In genomic region chr6:37206674-37207073, GRCh38 we compare ENCODE assay signal across 23 cellular contexts. TPM values are rescaled to one million over a fixed set of nuclear protein-coding genes. Genes with fewer than 3 reads are reported as not detected.
DNase-seq lines count a peak whose midpoint lies in the region; ATAC-seq lines count a peak whose summit lies in the region.
"Had no signal": no experiment of that assay in that cellular context is flagged by ENCODE, and none has a peak within 500 bp of the region (broad histone marks: within the 10 kb centered on the region; RNA-seq: fewer than 3 reads in every experiment).

No MANE protein-coding gene starts in this region.

- H3K9me3 Mint-ChIP-seq in activated CD4-positive, alpha-beta T cell treated with anti-CD3 and anti-CD28 coated beads, Interleukin-2, amount 10 ng/mL, durations not matched to agents 7 days and 5 days = no peaks in the 10 kb centered on the region
- no peaks in the 10 kb centered on the region for H3K9me3 Mint-ChIP-seq in CD8-positive, alpha-beta memory T cell
- H3K9me3 Mint-ChIP-seq in activated T-helper 17 cell treated with anti-CD3 and anti-CD28 coated beads, Interleukin-2, amount 50 U/mL, for 72 hours = no peaks in the 10 kb centered on the region
- H3K9me3 Mint-ChIP-seq in naive thymus-derived CD4-positive, alpha-beta T cell = no peaks in the 10 kb centered on the region

- H3K4me1 Mint-ChIP-seq in activated CD4-positive, alpha-beta T cell treated with anti-CD3 and anti-CD28 coated beads, Interleukin-2, amount 10 ng/mL, durations not matched to agents 7 days and 5 days = peaks cover 80% of the 10 kb centered on the region
- H3K4me1 Mint-ChIP-seq in CD8-positive, alpha-beta memory T cell = peaks cover 62 to 73% (median 73%) of the 10 kb centered on the region in 3 donors
- H3K4me1 Mint-ChIP-seq in activated T-helper 17 cell treated with anti-CD3 and anti-CD28 coated beads, Interleukin-2, amount 50 U/mL, for 72 hours = peaks cover 51% of the 10 kb centered on the region
- H3K4me1 Mint-ChIP-seq in naive thymus-derived CD4-positive, alpha-beta T cell = peaks cover 46 to 78% (median 72%) of the 10 kb centered on the region in 7 donors

- no peaks in the 10 kb centered on the region for H3K27me3 Mint-ChIP-seq in activated CD4-positive, alpha-beta T cell treated with anti-CD3 and anti-CD28 coated beads, Interleukin-2, amount 10 ng/mL, durations not matched to agents 7 days and 5 days
- no peaks in the 10 kb centered on the region for H3K27me3 Mint-ChIP-seq in CD8-positive, alpha-beta memory T cell
- no peaks in the 10 kb centered on the region for H3K27me3 Mint-ChIP-seq in activated T-helper 17 cell treated with anti-CD3 and anti-CD28 coated beads, Interleukin-2, amount 50 U/mL, for 72 hours
- H3K27me3 Mint-ChIP-seq in naive thymus-derived CD4-positive, alpha-beta T cell = no peaks in the 10 kb centered on the region

- intact Hi-C loops in naive thymus-derived CD4-positive, alpha-beta T cell (cut with micrococcal nuclease) = no loop called here

- POLR2A ChIA-PET in activated CD4-positive, alpha-beta T cell treated with anti-CD3 and anti-CD28 coated beads, Interleukin-2, amount 10 ng/mL, durations not matched to agents 7 days and 5 days (lab: Charles Lee) = no interaction called here
- POLR2A ChIA-PET in CD8-positive, alpha-beta memory T cell (lab: Charles Lee) = interaction anchor here (3.9 kb wide), 1 partner anchor 35 kb away, joined by 25 read pairs; the partner anchor contains the start of gene PIM1
- POLR2A ChIA-PET in naive thymus-derived CD4-positive, alpha-beta T cell (lab: Charles Lee) = interaction anchor here (0.9 to 4.8 kb wide), 3 partner anchors 24 to 185 kb away, joined by 3 to 74 read pairs (median 5); partner anchors contain the start of gene PIM1

- peak overlapping the region; percentile 15 for H3K27ac Mint-ChIP-seq in activated CD4-positive, alpha-beta T cell treated with anti-CD3 and anti-CD28 coated beads, Interleukin-2, amount 10 ng/mL, durations not matched to agents 7 days and 5 days
- H3K27ac Mint-ChIP-seq in CD8-positive, alpha-beta memory T cell = peak overlapping the region in 7 of 8 donors; percentile 25 to 79 (median 75)
- H3K27ac Mint-ChIP-seq in activated T-helper 17 cell treated with anti-CD3 and anti-CD28 coated beads, Interleukin-2, amount 50 U/mL, for 72 hours = peak overlapping the region; percentile 54
- peak overlapping the region in 6 of 9 donors; percentile 28 to 94 (median 77) for H3K27ac Mint-ChIP-seq in naive thymus-derived CD4-positive, alpha-beta T cell

- peaks cover 7% of the 10 kb centered on the region for H3K36me3 Mint-ChIP-seq in activated CD4-positive, alpha-beta T cell treated with anti-CD3 and anti-CD28 coated beads, Interleukin-2, amount 10 ng/mL, durations not matched to agents 7 days and 5 days (ENCODE audit: low read depth)
- H3K36me3 Mint-ChIP-seq in CD8-positive, alpha-beta memory T cell = no peaks in the 10 kb centered on the region
- H3K36me3 Mint-ChIP-seq in activated T-helper 17 cell treated with anti-CD3 and anti-CD28 coated beads, Interleukin-2, amount 50 U/mL, for 72 hours (ENCODE audit: low read depth) = no peaks in the 10 kb centered on the region
- peaks cover 0 to 8% (median 0%) of the 10 kb centered on the region in 5 donors for H3K36me3 Mint-ChIP-seq in naive thymus-derived CD4-positive, alpha-beta T cell

- CTCF ChIA-PET in activated CD4-positive, alpha-beta T cell treated with anti-CD3 and anti-CD28 coated beads, Interleukin-2, amount 10 ng/mL, durations not matched to agents 7 days and 5 days (lab: Charles Lee) = interaction anchor here (1.0 to 14.4 kb wide), 6 partner anchors 16 to 486 kb away, joined by 3 to 482 read pairs (median 40); partner anchors contain the start of gene PIM1
- CTCF ChIA-PET in CD8-positive, alpha-beta memory T cell (lab: Charles Lee) = interaction anchor here (1.0 to 21.6 kb wide), 7 partner anchors 20 to 183 kb away, joined by 3 to 615 read pairs (median 10); partner anchors contain the start of gene PIM1
- CTCF ChIA-PET in naive thymus-derived CD4-positive, alpha-beta T cell (lab: Charles Lee) = interaction anchor here (2.1 to 21.5 kb wide), 7 partner anchors 7 to 441 kb away, joined by 11 to 639 read pairs (median 21); no protein-coding TSS in a partner anchor

- DNase-seq in activated CD4-positive, alpha-beta T cell treated with anti-CD3 and anti-CD28 coated beads, Interleukin-2, amount 10 ng/mL, durations not matched to agents 7 days and 5 days = no peak
- no peak for DNase-seq in activated CD4-positive, alpha-beta T cell treated with anti-CD3 and anti-CD28 coated beads for 48 hours
- DNase-seq in CD8-positive, alpha-beta memory T cell = no peak
- DNase-seq in naive thymus-derived CD4-positive, alpha-beta T cell = no peak
- DNase-seq in DMS79 (lab: John Stamatoyannopoulos, UW) = no peak
- DNase-seq in NCI-H345 treated with DMSO at 0.1 percent for 48 hours (lab: John Stamatoyannopoulos, UW; ENCODE audit: unreplicated experiment) = no peak
- DNase-seq: activated CD4-positive, alpha-beta T cell treated with anti-CD3 and anti-CD28 coated beads, Interleukin-2, amount 50 U/mL, for 4 hours; colonic mucosa; COR-L47; DMS79 treated with DMSO at 0.1 percent for 48 hours; effector memory CD4-positive, alpha-beta T cell; foreskin fibroblast; mesendoderm; NCI-H1694 treated with DMSO at 0.1 percent for 48 hours; NCI-H69; occipital lobe; SJCRH30; stimulated activated CD8-positive, alpha-beta memory T cell treated with anti-CD3 and anti-CD28 coated beads, Interleukin-4, amount 100 ng/mL, for 48 hours; upper lobe of right lung had no signal

- H3K27ac ChIP-seq in CD8-positive, alpha-beta memory T cell (ENCODE audit: low read depth, low read length) = no peak overlapping the region
- H3K27ac ChIP-seq in naive thymus-derived CD4-positive, alpha-beta T cell (ENCODE audit: low read depth, low read length) = no peak overlapping the region
- H3K27ac ChIP-seq: A549, breast epithelium, colonic mucosa, SJCRH30, upper lobe of right lung had no signal

- H3K27me3 ChIP-seq in CD8-positive, alpha-beta memory T cell (ENCODE audit: insufficient read depth, low read length, poor library complexity, severe bottlenecking) = no peaks in the 10 kb centered on the region
- H3K27me3 ChIP-seq in naive thymus-derived CD4-positive, alpha-beta T cell (ENCODE audit: control insufficient read depth in 2 of 2, insufficient read depth in 2 of 2, low read length in 2 of 2) = no peaks in the 10 kb centered on the region
- H3K27me3 ChIP-seq: breast epithelium, colonic mucosa, SJCRH30, upper lobe of right lung had no signal

- H3K36me3 ChIP-seq in CD8-positive, alpha-beta memory T cell (ENCODE audit: insufficient read depth, low read length) = no peaks in the 10 kb centered on the region
- no peaks in the 10 kb centered on the region for H3K36me3 ChIP-seq in naive thymus-derived CD4-positive, alpha-beta T cell (ENCODE audit: control insufficient read depth in 2 of 3, insufficient read depth in 3 of 3, low read length in 3 of 3)
- H3K36me3 ChIP-seq: breast epithelium, colonic mucosa, SJCRH30, upper lobe of right lung had no signal

- H3K4me3 ChIP-seq in CD8-positive, alpha-beta memory T cell (ENCODE audit: low read length) = no peak overlapping the region
- H3K4me3 ChIP-seq in naive thymus-derived CD4-positive, alpha-beta T cell (ENCODE audit: low read length) = no peak overlapping the region
- H3K4me3 ChIP-seq: A549, breast epithelium, colonic mucosa, SJCRH30, upper lobe of right lung had no signal

- no peak overlapping the region for H3K4me3 Mint-ChIP-seq in activated CD4-positive, alpha-beta T cell treated with anti-CD3 and anti-CD28 coated beads, Interleukin-2, amount 10 ng/mL, durations not matched to agents 7 days and 5 days
- peak overlapping the region in 2 of 7 donors; percentile 37 to 54 for H3K4me3 Mint-ChIP-seq in CD8-positive, alpha-beta memory T cell
- peak overlapping the region; percentile 54 for H3K4me3 Mint-ChIP-seq in activated T-helper 17 cell treated with anti-CD3 and anti-CD28 coated beads, Interleukin-2, amount 50 U/mL, for 72 hours
- peak overlapping the region in 3 of 10 donors; percentile 11 to 72 (median 35) for H3K4me3 Mint-ChIP-seq in naive thymus-derived CD4-positive, alpha-beta T cell

- H3K9me3 ChIP-seq in CD8-positive, alpha-beta memory T cell (ENCODE audit: low read length) = no peaks in the 10 kb centered on the region
- H3K9me3 ChIP-seq in naive thymus-derived CD4-positive, alpha-beta T cell (ENCODE audit: control insufficient read depth in 2 of 3, low read length in 3 of 3) = no peaks in the 10 kb centered on the region
- H3K9me3 ChIP-seq: A549, breast epithelium, colonic mucosa, SJCRH30, upper lobe of right lung had no signal

- ATAC-seq in activated T-helper 17 cell treated with anti-CD3 and anti-CD28 coated beads, Interleukin-2, amount 50 U/mL, for 72 hours (replicated peaks) = no peak
- ATAC-seq in naive thymus-derived CD4-positive, alpha-beta T cell = no peak
- ATAC-seq in HG03280 (IDR thresholded peaks at IDR 0.05; ENCODE audit: unreplicated experiment) = no peak
- ATAC-seq: A549, upper lobe of right lung had no signal

- peaks cover 64% of the 10 kb centered on the region for H3K4me1 ChIP-seq in CD8-positive, alpha-beta memory T cell (ENCODE audit: insufficient read depth, low read length)
- H3K4me1 ChIP-seq in naive thymus-derived CD4-positive, alpha-beta T cell (ENCODE audit: control insufficient read depth in 2 of 2, insufficient read depth in 2 of 2, low read length in 2 of 2) = peaks cover 48 to 52% of the 10 kb centered on the region in 2 donors
- H3K4me1 ChIP-seq: breast epithelium, colonic mucosa had no signal

RNA-seq across cellular contexts. Expression of gene PIM1, which starts 36.7 kb away (rescaled TPM):
- total RNA-seq in activated CD4-positive, alpha-beta T cell treated with anti-CD3 and anti-CD28 coated beads, Interleukin-2, amount 10 ng/mL, durations not matched to agents 7 days and 5 days = 100 to 1,000 TPM; 393 to 412 TPM
- total RNA-seq in CD8-positive, alpha-beta memory T cell = 10 to 100 TPM; 93.7 to 99.1 TPM
- 253 TPM for polyA plus RNA-seq in CD8-positive, alpha-beta memory T cell
- 100 to 1,000 TPM; 246 to 403 TPM for total RNA-seq in activated T-helper 17 cell treated with anti-CD3 and anti-CD28 coated beads, Interleukin-2, amount 50 U/mL, for 72 hours
- 100 to 1,000 TPM; 100 to 550 (median 172) TPM for total RNA-seq in naive thymus-derived CD4-positive, alpha-beta T cell
- polyA plus RNA-seq in naive thymus-derived CD4-positive, alpha-beta T cell = 100 to 1,000 TPM; 249 to 304 TPM

RNA-seq across cellular contexts. Expression of gene TBC1D22B, which starts 50.9 kb away (rescaled TPM):
- 10 to 100 TPM; 15.3 to 16.6 TPM for total RNA-seq in activated CD4-positive, alpha-beta T cell treated with anti-CD3 and anti-CD28 coated beads, Interleukin-2, amount 10 ng/mL, durations not matched to agents 7 days and 5 days
- 10 to 100 TPM; 14.4 TPM for total RNA-seq in CD8-positive, alpha-beta memory T cell
- 11.2 TPM for polyA plus RNA-seq in CD8-positive, alpha-beta memory T cell
- total RNA-seq in activated T-helper 17 cell treated with anti-CD3 and anti-CD28 coated beads, Interleukin-2, amount 50 U/mL, for 72 hours = 10 to 100 TPM; 11.4 to 12.2 TPM
- 10 to 100 TPM in 2 of 5 experiments, 1 to 10 TPM in 3; 8.3 to 23.5 (median 9.5) TPM for total RNA-seq in naive thymus-derived CD4-positive, alpha-beta T cell
- polyA plus RNA-seq in naive thymus-derived CD4-positive, alpha-beta T cell = 10 to 100 TPM in 1 of 2 donors, 1 to 10 TPM in 1; 7.7 to 10.7 TPM

RNA-seq across cellular contexts. Expression of gene TMEM217, which starts 51.3 kb away (rescaled TPM):
- total RNA-seq in activated CD4-positive, alpha-beta T cell treated with anti-CD3 and anti-CD28 coated beads, Interleukin-2, amount 10 ng/mL, durations not matched to agents 7 days and 5 days = 1 to 10 TPM in 1 of 2 experiments, under 1 TPM in 1; 0.92 to 1.3 TPM
- 1 to 10 TPM; 4.2 to 6.6 TPM for total RNA-seq in CD8-positive, alpha-beta memory T cell
- polyA plus RNA-seq in CD8-positive, alpha-beta memory T cell = 0.44 TPM
- 1 to 10 TPM; 2.5 to 3.5 TPM for total RNA-seq in activated T-helper 17 cell treated with anti-CD3 and anti-CD28 coated beads, Interleukin-2, amount 50 U/mL, for 72 hours
- 1 to 10 TPM in 2 of 5 experiments, under 1 TPM in 1, not detected in 2; 0.78 to 2.8 (median 1.6) TPM for total RNA-seq in naive thymus-derived CD4-positive, alpha-beta T cell
- polyA plus RNA-seq in naive thymus-derived CD4-positive, alpha-beta T cell = under 1 TPM; 0.28 to 0.34 TPM

Comparison
In these comparisons a context has a peak if more than half of its experiments do, and no peak if none do; other contexts are left out.
1. H3K27ac Mint-ChIP-seq: peak in every context shown above with its lines; median percentile 77 in naive thymus-derived CD4-positive, alpha-beta T cell; 75 in CD8-positive, alpha-beta memory T cell; 54 in activated T-helper 17 cell treated with anti-CD3 and anti-CD28 coated beads, Interleukin-2, amount 50 U/mL, for 72 hours; 15 in activated CD4-positive, alpha-beta T cell treated with anti-CD3 and anti-CD28 coated beads, Interleukin-2, amount 10 ng/mL, durations not matched to agents 7 days and 5 days.